ENCODE assay signal across 12 cellular contexts in the genomic region with DNA sequence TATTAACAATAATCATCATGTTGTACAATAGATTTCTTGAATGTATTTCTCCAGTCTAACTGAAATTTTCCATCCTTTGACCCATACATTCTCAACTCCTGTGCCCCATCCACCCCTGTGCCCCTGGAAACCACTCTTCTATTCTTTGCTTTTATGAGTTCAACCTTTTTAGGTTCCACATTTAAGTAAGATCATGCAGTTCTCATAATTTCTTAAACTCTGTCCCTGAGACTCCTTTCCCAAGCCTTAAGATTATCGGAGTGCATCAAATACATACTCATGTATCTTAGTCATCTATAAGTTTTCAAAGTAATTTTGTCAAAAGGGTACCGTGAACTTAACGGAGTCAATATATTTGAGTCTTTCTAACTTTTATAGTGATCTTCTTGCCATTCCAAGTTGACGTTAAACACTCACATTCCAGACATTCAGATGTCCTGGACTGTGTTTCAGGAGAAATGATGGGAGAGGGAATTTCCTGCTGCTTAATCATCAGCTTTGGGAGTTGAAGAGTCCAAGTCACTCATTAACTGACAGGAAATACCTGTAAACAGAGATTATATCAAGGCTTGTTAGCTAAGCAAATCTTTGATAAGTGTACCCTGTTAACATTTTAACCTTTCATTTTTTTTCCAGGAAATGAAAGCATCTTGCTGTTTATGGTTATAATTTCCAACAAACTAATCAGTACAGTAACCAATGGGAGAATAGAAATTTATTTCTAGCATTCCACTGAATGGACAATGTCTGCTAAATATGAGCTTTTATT.
A peak's percentile ranks its signal among the peaks of the same experiment; 100 is the strongest.
DNase-seq lines count a peak whose midpoint lies in the region; ATAC-seq and TF ChIP-seq lines count a peak whose summit lies in the region.
"Had no signal": no experiment of that assay in that cellular context is flagged by ENCODE, and none has a peak within 500 bp of the region (broad histone marks: within the 10 kb centered on the region; RNA-seq: fewer than 3 reads in every experiment).

No MANE protein-coding gene starts in this region.

- no peak for ATAC-seq in Right ventricle myocardium inferior
- no peak for ATAC-seq in stimulated activated effector memory CD8-positive, alpha-beta T cell treated with anti-CD3 and anti-CD28 coated beads, Interleukin-12 subunit alpha, Interleukin-12 subunit beta, amount 100 ng/mL, for 72 hours
- ATAC-seq in HG03025 (IDR thresholded peaks at IDR 0.05; ENCODE audit: low FRiP score, unreplicated experiment): no peak
- ATAC-seq: psoas muscle had no signal

- no peak for TF ChIP-seq CTCF in left ventricle myocardium inferior (IDR thresholded peaks at IDR 0.05; ENCODE audit: borderline replicate concordance)

- intact Hi-C loops in left ventricle myocardium inferior (cut with micrococcal nuclease) (no loop called here), Right ventricle myocardium inferior (cut with DNase I) (no loop called here)

- no peak overlapping the region for H3K4me3 ChIP-seq in left ventricle myocardium inferior
- H3K4me3 ChIP-seq: psoas muscle had no signal

- no peaks in the 10 kb centered on the region for H3K9me3 Mint-ChIP-seq in stimulated activated effector memory CD8-positive, alpha-beta T cell treated with anti-CD3 and anti-CD28 coated beads, Interleukin-12 subunit alpha, Interleukin-12 subunit beta, amount 100 ng/mL, for 72 hours
- H3K9me3 Mint-ChIP-seq in immature natural killer cell: no peaks in the 10 kb centered on the region

- peaks cover 38% of the 10 kb centered on the region for H3K4me1 ChIP-seq in left ventricle myocardium inferior
- H3K4me1 ChIP-seq: BE2C, psoas muscle had no signal

- no peaks in the 10 kb centered on the region for H3K9me3 ChIP-seq in left ventricle myocardium inferior (replicated peaks)
- H3K9me3 ChIP-seq: BE2C, psoas muscle had no signal

- H3K36me3 ChIP-seq in left ventricle myocardium inferior: no peaks in the 10 kb centered on the region
- H3K36me3 ChIP-seq: BE2C had no signal

- DNase-seq in left ventricle myocardium inferior (no peak), Right ventricle myocardium inferior (ENCODE audit: missing footprints) (no peak), amniotic stem cell (lab: John Stamatoyannopoulos, UW) (peak; percentile 23), left kidney (ENCODE audit: low read depth, low spot score) (peak; percentile 78), NCI-H82 (lab: John Stamatoyannopoulos, UW) (no peak), immature natural killer cell (no peak)
- no peak for DNase-seq in stimulated activated effector memory CD8-positive, alpha-beta T cell treated with anti-CD3 and anti-CD28 coated beads, Interleukin-12 subunit alpha, Interleukin-12 subunit beta, amount 100 ng/mL, for 72 hours (ENCODE audit: low spot score in 2 of 2)
- DNase-seq: activated effector memory CD4-positive, alpha-beta T cell treated with anti-CD3 and anti-CD28 coated beads, Interleukin-2, amount 50 U/mL, for 16 hours; BE2C; NCI-H1105; psoas muscle had no signal

- H3K4me3 Mint-ChIP-seq in stimulated activated effector memory CD8-positive, alpha-beta T cell treated with anti-CD3 and anti-CD28 coated beads, Interleukin-12 subunit alpha, Interleukin-12 subunit beta, amount 100 ng/mL, for 72 hours: no peak overlapping the region
- H3K4me3 Mint-ChIP-seq in immature natural killer cell: no peak overlapping the region

- H3K27ac ChIP-seq in left ventricle myocardium inferior (replicated peaks): peak overlapping the region; percentile 27
- H3K27ac ChIP-seq: psoas muscle had no signal

- no peaks in the 10 kb centered on the region for H3K36me3 Mint-ChIP-seq in stimulated activated effector memory CD8-positive, alpha-beta T cell treated with anti-CD3 and anti-CD28 coated beads, Interleukin-12 subunit alpha, Interleukin-12 subunit beta, amount 100 ng/mL, for 72 hours
- H3K36me3 Mint-ChIP-seq in immature natural killer cell: no peaks in the 10 kb centered on the region

- H3K27ac Mint-ChIP-seq in stimulated activated effector memory CD8-positive, alpha-beta T cell treated with anti-CD3 and anti-CD28 coated beads, Interleukin-12 subunit alpha, Interleukin-12 subunit beta, amount 100 ng/mL, for 72 hours: no peak overlapping the region
- no peak overlapping the region for H3K27ac Mint-ChIP-seq in immature natural killer cell

- no peaks in the 10 kb centered on the region for H3K27me3 ChIP-seq in left ventricle myocardium inferior (ENCODE audit: low read depth)
- H3K27me3 ChIP-seq: BE2C had no signal

- no peaks in the 10 kb centered on the region for H3K4me1 Mint-ChIP-seq in stimulated activated effector memory CD8-positive, alpha-beta T cell treated with anti-CD3 and anti-CD28 coated beads, Interleukin-12 subunit alpha, Interleukin-12 subunit beta, amount 100 ng/mL, for 72 hours
- H3K4me1 Mint-ChIP-seq in immature natural killer cell: no peaks in the 10 kb centered on the region

- peaks cover 0 to 4% (median 0%) of the 10 kb centered on the region in 3 donors for H3K27me3 Mint-ChIP-seq in immature natural killer cell (ENCODE audit: low read depth in 3 of 3)

Comparison
In these comparisons a context has a peak if more than half of its experiments do, and no peak if none do; other contexts are left out.
1. DNase-seq: peak in amniotic stem cell (single experiment) and left kidney (single experiment); none in left ventricle myocardium inferior (single experiment), Right ventricle myocardium inferior (single experiment), stimulated activated effector memory CD8-positive, alpha-beta T cell treated with anti-CD3 and anti-CD28 coated beads, Interleukin-12 subunit alpha, Interleukin-12 subunit beta, amount 100 ng/mL, for 72 hours (0 of 2), NCI-H82 (single experiment) and immature natural killer cell (0 of 3).